Comparison of ENCODE assay signal across 14 cellular contexts in genomic region chr2:54336977-54337255, GRCh38.
"Had no signal": no experiment of that assay in that cellular context is flagged by ENCODE, and none has a peak within 500 bp of the region (broad histone marks: within the 10 kb centered on the region; RNA-seq: fewer than 3 reads in every experiment).

No MANE protein-coding gene starts in this region.

- H3K4me3 ChIP-seq: cardiac muscle cell, colonic mucosa, thoracic aorta had no signal

- H3K27ac Mint-ChIP-seq: activated CD4-positive, alpha-beta memory T cell treated with anti-CD3 and anti-CD28 coated beads for 36 hours; activated CD8-positive, alpha-beta memory T cell treated with anti-CD3 and anti-CD28 coated beads, Interleukin-2, amount 10 ng/mL, durations not matched to agents 7 days and 5 days; activated naive CD4-positive, alpha-beta T cell treated with anti-CD3 and anti-CD28 coated beads, Interleukin-2, amount 10 ng/mL, durations not matched to agents 7 days and 5 days; naive thymus-derived CD4-positive, alpha-beta T cell; stimulated activated naive CD8-positive, alpha-beta T cell treated with anti-CD3 and anti-CD28 coated beads, Interleukin-15, amount 100 ng/mL, for 72 hours had no signal

- H3K27ac ChIP-seq: cardiac muscle cell, colonic mucosa, thoracic aorta, VCaP had no signal

- H3K4me3 Mint-ChIP-seq: activated CD4-positive, alpha-beta memory T cell treated with anti-CD3 and anti-CD28 coated beads for 36 hours; activated CD8-positive, alpha-beta memory T cell treated with anti-CD3 and anti-CD28 coated beads, Interleukin-2, amount 10 ng/mL, durations not matched to agents 7 days and 5 days; activated naive CD4-positive, alpha-beta T cell treated with anti-CD3 and anti-CD28 coated beads, Interleukin-2, amount 10 ng/mL, durations not matched to agents 7 days and 5 days; naive thymus-derived CD4-positive, alpha-beta T cell; stimulated activated naive CD8-positive, alpha-beta T cell treated with anti-CD3 and anti-CD28 coated beads, Interleukin-15, amount 100 ng/mL, for 72 hours had no signal

- H3K4me1 Mint-ChIP-seq: activated CD8-positive, alpha-beta memory T cell treated with anti-CD3 and anti-CD28 coated beads, Interleukin-2, amount 10 ng/mL, durations not matched to agents 7 days and 5 days; activated naive CD4-positive, alpha-beta T cell treated with anti-CD3 and anti-CD28 coated beads, Interleukin-2, amount 10 ng/mL, durations not matched to agents 7 days and 5 days; naive thymus-derived CD4-positive, alpha-beta T cell; stimulated activated naive CD8-positive, alpha-beta T cell treated with anti-CD3 and anti-CD28 coated beads, Interleukin-15, amount 100 ng/mL, for 72 hours had no signal

- H3K27me3 ChIP-seq: cardiac muscle cell, colonic mucosa had no signal

- H3K36me3 ChIP-seq: cardiac muscle cell, colonic mucosa, thoracic aorta had no signal

- H3K9me3 ChIP-seq: colonic mucosa, thoracic aorta had no signal

- ATAC-seq: activated CD8-positive, alpha-beta memory T cell treated with anti-CD3 and anti-CD28 coated beads, Interleukin-2, amount 10 ng/mL, durations not matched to agents 7 days and 5 days; left colon; naive thymus-derived CD4-positive, alpha-beta T cell; stimulated activated naive CD8-positive, alpha-beta T cell treated with anti-CD3 and anti-CD28 coated beads, Interleukin-15, amount 100 ng/mL, for 72 hours had no signal

- H3K9me3 Mint-ChIP-seq: activated CD4-positive, alpha-beta memory T cell treated with anti-CD3 and anti-CD28 coated beads for 36 hours; activated naive CD4-positive, alpha-beta T cell treated with anti-CD3 and anti-CD28 coated beads, Interleukin-2, amount 10 ng/mL, durations not matched to agents 7 days and 5 days; naive thymus-derived CD4-positive, alpha-beta T cell; stimulated activated naive CD8-positive, alpha-beta T cell treated with anti-CD3 and anti-CD28 coated beads, Interleukin-15, amount 100 ng/mL, for 72 hours had no signal

- H3K36me3 Mint-ChIP-seq: activated CD4-positive, alpha-beta memory T cell treated with anti-CD3 and anti-CD28 coated beads for 36 hours; activated CD8-positive, alpha-beta memory T cell treated with anti-CD3 and anti-CD28 coated beads, Interleukin-2, amount 10 ng/mL, durations not matched to agents 7 days and 5 days; activated naive CD4-positive, alpha-beta T cell treated with anti-CD3 and anti-CD28 coated beads, Interleukin-2, amount 10 ng/mL, durations not matched to agents 7 days and 5 days; naive thymus-derived CD4-positive, alpha-beta T cell had no signal

- H3K4me1 ChIP-seq: colonic mucosa had no signal

- DNase-seq: activated CD4-positive, alpha-beta memory T cell treated with anti-CD3 and anti-CD28 coated beads for 36 hours; activated CD8-positive, alpha-beta memory T cell treated with anti-CD3 and anti-CD28 coated beads, Interleukin-2, amount 10 ng/mL, durations not matched to agents 7 days and 5 days; activated naive CD4-positive, alpha-beta T cell treated with anti-CD3 and anti-CD28 coated beads, Interleukin-2, amount 10 ng/mL, durations not matched to agents 7 days and 5 days; activated T-cell treated with anti-CD3 and anti-CD28 coated beads, Interleukin-2, amount 50 U/mL, for 1 hour; colonic mucosa; glutamatergic neuron; left colon; naive thymus-derived CD4-positive, alpha-beta T cell; posterior cingulate gyrus; small intestine; stimulated activated naive CD8-positive, alpha-beta T cell treated with anti-CD3 and anti-CD28 coated beads, Interleukin-15, amount 100 ng/mL, for 72 hours had no signal
